In the genomic region with DNA sequence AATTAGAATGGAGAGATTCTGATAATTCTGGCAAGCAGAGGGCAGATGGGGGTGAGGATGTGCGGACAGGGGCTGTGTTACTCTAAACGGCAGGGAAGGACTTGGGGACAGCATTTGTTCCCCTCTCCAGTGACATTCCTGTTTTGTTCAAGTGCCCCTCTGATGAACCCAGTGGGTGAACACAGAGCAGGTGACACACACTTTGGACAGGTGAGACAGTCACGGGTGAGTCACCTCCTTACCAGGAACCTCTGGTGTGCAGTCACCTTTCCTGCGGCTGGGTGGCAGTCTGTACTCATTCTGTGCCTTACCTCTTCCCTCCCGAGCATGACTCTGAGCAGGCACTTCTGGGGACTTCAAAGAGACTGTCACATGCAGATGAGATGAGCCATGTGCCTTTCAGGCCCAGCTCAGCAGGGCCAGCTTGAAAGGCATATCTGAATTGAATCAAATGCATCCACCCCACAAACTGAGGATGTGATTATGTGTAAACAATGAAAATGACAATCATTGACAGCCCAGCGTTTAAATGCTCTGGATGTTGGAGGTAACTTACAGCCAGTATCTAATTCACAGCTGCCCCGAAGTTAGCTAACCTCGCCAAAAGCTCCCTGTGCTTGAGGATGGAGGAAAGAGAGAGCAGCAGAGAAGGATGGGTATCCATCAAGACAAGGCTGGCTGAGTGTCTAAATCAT, we compare ENCODE assay signal across 8 cellular contexts.
A peak's percentile ranks its signal among the peaks of the same experiment; 100 is the strongest.
DNase-seq lines count a peak whose midpoint lies in the region; ATAC-seq lines count a peak whose summit lies in the region.
"Not testable (repeated sequence)": the region's sequence is repeated elsewhere in the genome, so short reads cannot be mapped to it uniquely, and the experiment has no call there.

No MANE protein-coding gene starts in this region.

- H3K36me3 Mint-ChIP-seq in activated naive CD8-positive, alpha-beta T cell treated with anti-CD3 and anti-CD28 coated beads, Interleukin-2, amount 50 U/mL, for 24 hours (ENCODE audit: low read depth); stimulated activated memory B cell treated with anti-CD40 and anti-IgM and Interleukin-4, amounts not matched to agents 10 μg/mL and 1 μg/mL and 100 μg/mL, for 72 hours: not testable (repeated sequence)

- H3K27ac Mint-ChIP-seq in activated naive CD8-positive, alpha-beta T cell treated with anti-CD3 and anti-CD28 coated beads, Interleukin-2, amount 50 U/mL, for 24 hours; stimulated activated memory B cell treated with anti-CD40 and anti-IgM and Interleukin-4, amounts not matched to agents 10 μg/mL and 1 μg/mL and 100 μg/mL, for 72 hours: not testable (repeated sequence)

- H3K9me3 Mint-ChIP-seq in activated naive CD8-positive, alpha-beta T cell treated with anti-CD3 and anti-CD28 coated beads, Interleukin-2, amount 50 U/mL, for 24 hours; stimulated activated memory B cell treated with anti-CD40 and anti-IgM and Interleukin-4, amounts not matched to agents 10 μg/mL and 1 μg/mL and 100 μg/mL, for 72 hours: not testable (repeated sequence)

- not testable (repeated sequence) for H3K27me3 Mint-ChIP-seq in activated naive CD8-positive, alpha-beta T cell treated with anti-CD3 and anti-CD28 coated beads, Interleukin-2, amount 50 U/mL, for 24 hours; stimulated activated memory B cell treated with anti-CD40 and anti-IgM and Interleukin-4, amounts not matched to agents 10 μg/mL and 1 μg/mL and 100 μg/mL, for 72 hours

- peak; percentile 26 for DNase-seq in activated CD4-positive, alpha-beta T cell treated with anti-CD3 and anti-CD28 coated beads for 1 hour
- not testable (repeated sequence) for DNase-seq in activated naive CD8-positive, alpha-beta T cell treated with anti-CD3 and anti-CD28 coated beads, Interleukin-2, amount 50 U/mL, for 24 hours; left lobe of liver (ENCODE audit: low spot score)

- ATAC-seq in GM18517 (IDR thresholded peaks at IDR 0.05; ENCODE audit: unreplicated experiment) (peak; percentile 65), GM21390 (IDR thresholded peaks at IDR 0.05; ENCODE audit: unreplicated experiment) (peak; percentile 80), HG02885 (IDR thresholded peaks at IDR 0.05; ENCODE audit: poor library complexity, unreplicated experiment) (peak; percentile 82), HG03520 (IDR thresholded peaks at IDR 0.05; ENCODE audit: unreplicated experiment) (peak; percentile 62), left lobe of liver (peak; percentile 91)
- peak; percentile 87 for ATAC-seq in activated naive CD8-positive, alpha-beta T cell treated with anti-CD3 and anti-CD28 coated beads, Interleukin-2, amount 50 U/mL, for 24 hours
- ATAC-seq in stimulated activated memory B cell treated with anti-CD40 and anti-IgM and Interleukin-4, amounts not matched to agents 10 μg/mL and 1 μg/mL and 100 μg/mL, for 72 hours = peak; percentile 74

- peaks cover 32% of the 10 kb centered on the region for H3K4me1 Mint-ChIP-seq in activated naive CD8-positive, alpha-beta T cell treated with anti-CD3 and anti-CD28 coated beads, Interleukin-2, amount 50 U/mL, for 24 hours
- H3K4me1 Mint-ChIP-seq in stimulated activated memory B cell treated with anti-CD40 and anti-IgM and Interleukin-4, amounts not matched to agents 10 μg/mL and 1 μg/mL and 100 μg/mL, for 72 hours = peaks cover 15% of the 10 kb centered on the region

- H3K4me3 Mint-ChIP-seq in activated naive CD8-positive, alpha-beta T cell treated with anti-CD3 and anti-CD28 coated beads, Interleukin-2, amount 50 U/mL, for 24 hours; stimulated activated memory B cell treated with anti-CD40 and anti-IgM and Interleukin-4, amounts not matched to agents 10 μg/mL and 1 μg/mL and 100 μg/mL, for 72 hours: not testable (repeated sequence)
